ENCODE assay signal across 1 cellular context in the genomic region with DNA sequence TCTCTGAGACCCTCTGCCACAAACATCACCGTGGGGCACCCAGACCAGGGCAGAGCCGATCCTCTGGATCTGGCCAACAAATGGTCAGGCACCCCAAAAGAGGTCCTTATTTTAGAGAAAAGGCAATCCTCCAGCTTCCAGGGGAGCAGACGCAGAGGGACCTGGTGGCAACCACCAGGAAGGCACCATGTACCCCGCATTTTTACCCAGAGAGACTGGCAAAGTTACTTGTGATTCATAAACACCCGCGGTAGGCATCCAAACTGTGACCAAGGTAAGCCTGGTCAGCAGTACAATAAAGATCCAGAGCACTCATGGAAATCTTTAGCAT.
TF ChIP-seq lines count a peak whose summit lies in the region.

No MANE protein-coding gene starts in this region.

TF ChIP-seq in GM23338, 12 proteins besides CTCF, POLR2A, EP300 and RAD21 (continued from another document):
- TF ChIP-seq, protein P1, sequence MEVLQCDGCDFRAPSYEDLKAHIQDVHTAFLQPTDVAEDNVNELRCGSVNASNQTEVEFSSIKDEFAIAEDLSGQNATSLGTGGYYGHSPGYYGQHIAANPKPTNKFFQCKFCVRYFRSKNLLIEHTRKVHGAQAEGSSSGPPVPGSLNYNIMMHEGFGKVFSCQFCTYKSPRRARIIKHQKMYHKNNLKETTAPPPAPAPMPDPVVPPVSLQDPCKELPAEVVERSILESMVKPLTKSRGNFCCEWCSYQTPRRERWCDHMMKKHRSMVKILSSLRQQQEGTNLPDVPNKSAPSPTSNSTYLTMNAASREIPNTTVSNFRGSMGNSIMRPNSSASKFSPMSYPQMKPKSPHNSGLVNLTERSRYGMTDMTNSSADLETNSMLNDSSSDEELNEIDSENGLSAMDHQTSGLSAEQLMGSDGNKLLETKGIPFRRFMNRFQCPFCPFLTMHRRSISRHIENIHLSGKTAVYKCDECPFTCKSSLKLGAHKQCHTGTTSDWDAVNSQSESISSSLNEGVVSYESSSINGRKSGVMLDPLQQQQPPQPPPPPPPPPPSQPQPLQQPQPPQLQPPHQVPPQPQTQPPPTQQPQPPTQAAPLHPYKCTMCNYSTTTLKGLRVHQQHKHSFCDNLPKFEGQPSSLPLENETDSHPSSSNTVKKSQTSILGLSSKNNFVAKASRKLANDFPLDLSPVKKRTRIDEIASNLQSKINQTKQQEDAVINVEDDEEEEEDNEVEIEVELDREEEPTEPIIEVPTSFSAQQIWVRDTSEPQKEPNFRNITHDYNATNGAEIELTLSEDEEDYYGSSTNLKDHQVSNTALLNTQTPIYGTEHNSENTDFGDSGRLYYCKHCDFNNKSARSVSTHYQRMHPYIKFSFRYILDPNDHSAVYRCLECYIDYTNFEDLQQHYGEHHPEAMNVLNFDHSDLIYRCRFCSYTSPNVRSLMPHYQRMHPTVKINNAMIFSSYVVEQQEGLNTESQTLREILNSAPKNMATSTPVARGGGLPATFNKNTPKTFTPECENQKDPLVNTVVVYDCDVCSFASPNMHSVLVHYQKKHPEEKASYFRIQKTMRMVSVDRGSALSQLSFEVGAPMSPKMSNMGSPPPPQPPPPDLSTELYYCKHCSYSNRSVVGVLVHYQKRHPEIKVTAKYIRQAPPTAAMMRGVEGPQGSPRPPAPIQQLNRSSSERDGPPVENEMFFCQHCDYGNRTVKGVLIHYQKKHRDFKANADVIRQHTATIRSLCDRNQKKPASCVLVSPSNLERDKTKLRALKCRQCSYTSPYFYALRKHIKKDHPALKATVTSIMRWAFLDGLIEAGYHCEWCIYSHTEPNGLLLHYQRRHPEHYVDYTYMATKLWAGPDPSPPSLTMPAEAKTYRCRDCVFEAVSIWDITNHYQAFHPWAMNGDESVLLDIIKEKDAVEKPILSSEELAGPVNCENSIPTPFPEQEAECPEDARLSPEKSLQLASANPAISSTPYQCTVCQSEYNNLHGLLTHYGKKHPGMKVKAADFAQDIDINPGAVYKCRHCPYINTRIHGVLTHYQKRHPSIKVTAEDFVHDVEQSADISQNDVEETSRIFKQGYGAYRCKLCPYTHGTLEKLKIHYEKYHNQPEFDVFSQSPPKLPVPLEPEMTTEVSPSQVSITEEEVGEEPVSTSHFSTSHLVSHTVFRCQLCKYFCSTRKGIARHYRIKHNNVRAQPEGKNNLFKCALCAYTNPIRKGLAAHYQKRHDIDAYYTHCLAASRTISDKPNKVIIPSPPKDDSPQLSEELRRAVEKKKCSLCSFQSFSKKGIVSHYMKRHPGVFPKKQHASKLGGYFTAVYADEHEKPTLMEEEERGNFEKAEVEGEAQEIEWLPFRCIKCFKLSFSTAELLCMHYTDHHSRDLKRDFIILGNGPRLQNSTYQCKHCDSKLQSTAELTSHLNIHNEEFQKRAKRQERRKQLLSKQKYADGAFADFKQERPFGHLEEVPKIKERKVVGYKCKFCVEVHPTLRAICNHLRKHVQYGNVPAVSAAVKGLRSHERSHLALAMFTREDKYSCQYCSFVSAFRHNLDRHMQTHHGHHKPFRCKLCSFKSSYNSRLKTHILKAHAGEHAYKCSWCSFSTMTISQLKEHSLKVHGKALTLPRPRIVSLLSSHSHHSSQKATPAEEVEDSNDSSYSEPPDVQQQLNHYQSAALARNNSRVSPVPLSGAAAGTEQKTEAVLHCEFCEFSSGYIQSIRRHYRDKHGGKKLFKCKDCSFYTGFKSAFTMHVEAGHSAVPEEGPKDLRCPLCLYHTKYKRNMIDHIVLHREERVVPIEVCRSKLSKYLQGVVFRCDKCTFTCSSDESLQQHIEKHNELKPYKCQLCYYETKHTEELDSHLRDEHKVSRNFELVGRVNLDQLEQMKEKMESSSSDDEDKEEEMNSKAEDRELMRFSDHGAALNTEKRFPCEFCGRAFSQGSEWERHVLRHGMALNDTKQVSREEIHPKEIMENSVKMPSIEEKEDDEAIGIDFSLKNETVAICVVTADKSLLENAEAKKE (CRISPR knock-in tag; IDR thresholded peaks at IDR 0.05), result no peak
- TF ChIP-seq POLR2AphosphoS5 (IDR thresholded peaks at IDR 0.05; ENCODE audit: low read depth), result no peak
- TF ChIP-seq ETS1 (IDR thresholded peaks at IDR 0.05), result no peak
- no peak for TF ChIP-seq ZNF114 (CRISPR knock-in tag; IDR thresholded peaks at IDR 0.05)
- TF ChIP-seq EZH2phosphoT487 (IDR thresholded peaks at IDR 0.05; ENCODE audit: unreplicated experiment), result no peak
- TF ChIP-seq EZH2 (IDR thresholded peaks at IDR 0.05; ENCODE audit: low read depth, unreplicated experiment), result no peak
- TF ChIP-seq ZNF331 (CRISPR knock-in tag; IDR thresholded peaks at IDR 0.05; ENCODE audit: low read depth), result no peak
- TF ChIP-seq NANOG (IDR thresholded peaks at IDR 0.05; ENCODE audit: borderline replicate concordance), result no peak
- TF ChIP-seq REST (IDR thresholded peaks at IDR 0.05; ENCODE audit: unreplicated experiment), result no peak
